Comparison of ENCODE assay signal across 8 cellular contexts in genomic region chr6:108966855-108967755, GRCh38.
DNase-seq lines count a peak whose midpoint lies in the region; ATAC-seq, FAIRE-seq and TF ChIP-seq lines count a peak whose summit lies in the region.

No MANE protein-coding gene starts in this region.

- H3K27me3 ChIP-seq in bronchial epithelial cell (ENCODE audit: control insufficient read depth, insufficient read depth, low read length) = no peaks in the 10 kb centered on the region

- FAIRE-seq in bronchial epithelial cell (lab: Jason Lieb, UNC) = no peak

- TF ChIP-seq CTCF in bronchial epithelial cell (IDR thresholded peaks at IDR 0.05; ENCODE audit: insufficient read depth, low read length, severe bottlenecking) (no peak), mucosa of descending colon (IDR thresholded peaks at IDR 0.05) (no peak)

- peaks cover 6% of the 10 kb centered on the region for H3K4me1 ChIP-seq in mucosa of descending colon (ENCODE audit: low read depth)

- H3K36me3 ChIP-seq in bronchial epithelial cell (ENCODE audit: control insufficient read depth, insufficient read depth, low read length) = no peaks in the 10 kb centered on the region
- H3K36me3 ChIP-seq in mucosa of descending colon (ENCODE audit: low read depth) = no peaks in the 10 kb centered on the region

- peak; percentile 21 for ATAC-seq in mucosa of descending colon
- ATAC-seq in GM21825 (IDR thresholded peaks at IDR 0.05; ENCODE audit: unreplicated experiment) = no peak

- H3K4me3 ChIP-seq in bronchial epithelial cell (ENCODE audit: low read depth, low read length) (no peak overlapping the region), mucosa of descending colon (no peak overlapping the region)

- no peaks in the 10 kb centered on the region for H3K9me3 ChIP-seq in mucosa of descending colon

- DNase-seq in GF-D8 (lab: John Stamatoyannopoulos, UW) (peak; percentile 85), NOMO-1 treated with DMSO at 0.1 percent for 48 hours (lab: John Stamatoyannopoulos, UW; ENCODE audit: unreplicated experiment) (peak; percentile 98), bronchial epithelial cell (ENCODE audit: low read depth) (peak; percentile 71), mucosa of descending colon (no peak), NCI-H1105 treated with DMSO at 0.1 percent for 48 hours (lab: John Stamatoyannopoulos, UW) (no peak), cerebellum (ENCODE audit: low spot score) (no peak), mucosa of gallbladder (ENCODE audit: low spot score) (no peak)

- intact Hi-C loops in mucosa of descending colon (cut with DNase I, micrococcal nuclease) = no loop called here

Comparison
In these comparisons a context has a peak if more than half of its experiments do, and no peak if none do; other contexts are left out.
1. DNase-seq: peak in GF-D8 (single experiment), NOMO-1 treated with DMSO at 0.1 percent for 48 hours (single experiment) and bronchial epithelial cell (single experiment); none in mucosa of descending colon (0 of 3), NCI-H1105 treated with DMSO at 0.1 percent for 48 hours (single experiment), cerebellum (single experiment) and mucosa of gallbladder (single experiment).